1 cellular context compared by ENCODE assay signal in the genomic region with DNA sequence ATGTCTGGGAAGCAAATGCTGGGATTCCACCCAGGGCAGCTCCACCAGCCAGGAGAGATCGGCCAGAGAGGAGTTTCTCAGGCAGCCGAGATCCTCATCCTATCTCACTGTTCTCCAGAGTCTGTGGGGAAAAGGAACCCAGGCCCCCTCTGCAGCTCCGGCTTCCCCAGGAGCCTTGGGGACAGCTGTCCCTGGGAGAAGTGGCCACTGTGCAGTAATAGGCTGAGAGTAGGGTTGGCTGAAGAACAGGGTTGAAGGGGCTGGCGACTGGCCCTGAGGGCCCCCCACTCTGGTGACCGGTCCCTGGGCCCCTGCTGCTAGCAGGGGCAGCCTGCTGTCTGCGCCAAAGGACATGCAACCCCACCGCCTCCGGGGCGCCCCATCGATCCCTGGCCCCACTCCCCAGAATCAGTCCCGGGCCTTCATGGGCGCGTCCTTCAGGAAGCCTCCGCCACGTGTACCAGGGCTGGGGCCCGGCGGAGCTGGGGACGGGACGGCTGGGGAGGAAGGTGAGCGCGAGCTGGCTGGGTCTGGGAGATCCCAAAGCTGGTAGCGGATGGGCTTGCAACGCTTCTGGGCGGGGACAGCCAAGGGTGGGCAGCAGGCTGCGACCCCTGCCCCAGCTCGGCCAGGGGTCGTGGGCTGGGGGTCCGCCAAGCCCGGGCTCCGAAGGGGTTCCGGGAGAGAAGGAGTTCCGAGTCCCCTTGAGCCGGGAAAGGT.
TF ChIP-seq lines count a peak whose summit lies in the region.

No MANE protein-coding gene starts in this region.

TF ChIP-seq in HepG2, 621 proteins besides CTCF, POLR2A, EP300 and RAD21 (continued from another document and continues in another):
- TF ChIP-seq ZBTB10 (CRISPR knock-in tag; IDR thresholded peaks at IDR 0.05; ENCODE audit: borderline replicate concordance) (peak; percentile 37; the same call in 1 of the 2 replicates), MAX (IDR thresholded peaks at IDR 0.05) (peak; percentile 68), MYC (CRISPR knock-in tag; IDR thresholded peaks at IDR 0.05; ENCODE audit: borderline replicate concordance) (peak; percentile 61; the same call in 1 of the 2 replicates), KLF16 (CRISPR knock-in tag; IDR thresholded peaks at IDR 0.05) (peak in 1 of 2 experiments; percentile 32; a peak in 1 of 4 replicates), NFATC3 (CRISPR knock-in tag; IDR thresholded peaks at IDR 0.05) (0 out of 2 replicates have a peak, but pooled peaks have one; percentile 7), ZNF737 (CRISPR knock-in tag; IDR thresholded peaks at IDR 0.05; ENCODE audit: borderline replicate concordance) (no peak), IRF9 (CRISPR knock-in tag; IDR thresholded peaks at IDR 0.05; ENCODE audit: borderline replicate concordance) (no peak), TFDP2 (CRISPR knock-in tag; IDR thresholded peaks at IDR 0.05) (peak; percentile 40; the same call in 1 of the 2 replicates), ZNF639 (CRISPR knock-in tag; conservative IDR thresholded peaks at IDR 0.05) (no peak), TFDP1 (CRISPR knock-in tag; IDR thresholded peaks at IDR 0.05; ENCODE audit: borderline replicate concordance) (peak; percentile 40; the same call in 1 of the 2 replicates), ZC3H13 (CRISPR knock-in tag; IDR thresholded peaks at IDR 0.05) (peak; percentile 18; the same call in 1 of the 2 replicates), YEATS2 (CRISPR knock-in tag; IDR thresholded peaks at IDR 0.05; ENCODE audit: borderline replicate concordance) (peak; percentile 30; the same call in 1 of the 2 replicates), BORCS8-MEF2B (CRISPR knock-in tag; IDR thresholded peaks at IDR 0.05) (peak; percentile 63; the same call in 1 of the 2 replicates), SNAPC2 (CRISPR knock-in tag; IDR thresholded peaks at IDR 0.05) (peak; percentile 60; the same call in 1 of the 2 replicates), ZNF772 (CRISPR knock-in tag; IDR thresholded peaks at IDR 0.05) (0 out of 2 replicates have a peak, but pooled peaks have one; percentile 31), ZNF580 (CRISPR knock-in tag; IDR thresholded peaks at IDR 0.05; ENCODE audit: borderline replicate concordance, low read depth) (0 out of 2 replicates have a peak, but pooled peaks have one; percentile 24), MXI1 (IDR thresholded peaks at IDR 0.05; ENCODE audit: borderline replicate concordance, low read depth, low read length) (peak; percentile 53; the same call in 1 of the 3 replicates), RBFOX2 (IDR thresholded peaks at IDR 0.05; ENCODE audit: low read depth, low read length) (peak; percentile 66), ZNF850 (CRISPR knock-in tag; conservative IDR thresholded peaks at IDR 0.05) (no peak), ZNF274 (CRISPR knock-in tag; IDR thresholded peaks at IDR 0.05) (peak; percentile 53; the same call in 1 of the 2 replicates)
- TF ChIP-seq, protein P1, sequence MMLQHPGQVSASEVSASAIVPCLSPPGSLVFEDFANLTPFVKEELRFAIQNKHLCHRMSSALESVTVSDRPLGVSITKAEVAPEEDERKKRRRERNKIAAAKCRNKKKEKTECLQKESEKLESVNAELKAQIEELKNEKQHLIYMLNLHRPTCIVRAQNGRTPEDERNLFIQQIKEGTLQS (CRISPR knock-in tag; IDR thresholded peaks at IDR 0.05): peak; percentile 23; the same call in 1 of the 2 replicates
- TF ChIP-seq, protein P2, sequence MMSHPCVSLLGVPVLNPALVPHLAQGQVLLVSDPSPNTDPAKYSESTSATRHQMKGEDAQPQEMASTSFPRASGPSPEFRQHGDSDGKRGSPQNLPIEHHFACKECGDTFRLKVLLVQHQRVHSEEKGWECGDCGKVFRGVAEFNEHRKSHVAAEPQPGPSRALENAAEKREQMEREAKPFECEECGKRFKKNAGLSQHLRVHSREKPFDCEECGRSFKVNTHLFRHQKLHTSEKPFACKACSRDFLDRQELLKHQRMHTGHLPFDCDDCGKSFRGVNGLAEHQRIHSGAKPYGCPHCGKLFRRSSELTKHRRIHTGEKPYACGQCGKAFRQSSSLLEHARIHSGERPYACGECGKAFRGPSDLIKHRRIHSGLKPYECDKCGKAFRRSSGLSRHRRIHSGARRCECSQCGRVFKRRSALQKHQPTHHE (CRISPR knock-in tag; IDR thresholded peaks at IDR 0.05; ENCODE audit: borderline replicate concordance): 0 out of 2 replicates have a peak, but pooled peaks have one; percentile 32
- TF ChIP-seq, protein P3, sequence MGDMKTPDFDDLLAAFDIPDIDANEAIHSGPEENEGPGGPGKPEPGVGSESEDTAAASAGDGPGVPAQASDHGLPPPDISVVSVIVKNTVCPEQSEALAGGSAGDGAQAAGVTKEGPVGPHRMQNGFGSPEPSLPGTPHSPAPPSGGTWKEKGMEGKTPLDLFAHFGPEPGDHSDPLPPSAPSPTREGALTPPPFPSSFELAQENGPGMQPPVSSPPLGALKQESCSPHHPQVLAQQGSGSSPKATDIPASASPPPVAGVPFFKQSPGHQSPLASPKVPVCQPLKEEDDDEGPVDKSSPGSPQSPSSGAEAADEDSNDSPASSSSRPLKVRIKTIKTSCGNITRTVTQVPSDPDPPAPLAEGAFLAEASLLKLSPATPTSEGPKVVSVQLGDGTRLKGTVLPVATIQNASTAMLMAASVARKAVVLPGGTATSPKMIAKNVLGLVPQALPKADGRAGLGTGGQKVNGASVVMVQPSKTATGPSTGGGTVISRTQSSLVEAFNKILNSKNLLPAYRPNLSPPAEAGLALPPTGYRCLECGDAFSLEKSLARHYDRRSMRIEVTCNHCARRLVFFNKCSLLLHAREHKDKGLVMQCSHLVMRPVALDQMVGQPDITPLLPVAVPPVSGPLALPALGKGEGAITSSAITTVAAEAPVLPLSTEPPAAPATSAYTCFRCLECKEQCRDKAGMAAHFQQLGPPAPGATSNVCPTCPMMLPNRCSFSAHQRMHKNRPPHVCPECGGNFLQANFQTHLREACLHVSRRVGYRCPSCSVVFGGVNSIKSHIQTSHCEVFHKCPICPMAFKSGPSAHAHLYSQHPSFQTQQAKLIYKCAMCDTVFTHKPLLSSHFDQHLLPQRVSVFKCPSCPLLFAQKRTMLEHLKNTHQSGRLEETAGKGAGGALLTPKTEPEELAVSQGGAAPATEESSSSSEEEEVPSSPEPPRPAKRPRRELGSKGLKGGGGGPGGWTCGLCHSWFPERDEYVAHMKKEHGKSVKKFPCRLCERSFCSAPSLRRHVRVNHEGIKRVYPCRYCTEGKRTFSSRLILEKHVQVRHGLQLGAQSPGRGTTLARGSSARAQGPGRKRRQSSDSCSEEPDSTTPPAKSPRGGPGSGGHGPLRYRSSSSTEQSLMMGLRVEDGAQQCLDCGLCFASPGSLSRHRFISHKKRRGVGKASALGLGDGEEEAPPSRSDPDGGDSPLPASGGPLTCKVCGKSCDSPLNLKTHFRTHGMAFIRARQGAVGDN (CRISPR knock-in tag; IDR thresholded peaks at IDR 0.05): peak; percentile 71
- TF ChIP-seq, protein P4, sequence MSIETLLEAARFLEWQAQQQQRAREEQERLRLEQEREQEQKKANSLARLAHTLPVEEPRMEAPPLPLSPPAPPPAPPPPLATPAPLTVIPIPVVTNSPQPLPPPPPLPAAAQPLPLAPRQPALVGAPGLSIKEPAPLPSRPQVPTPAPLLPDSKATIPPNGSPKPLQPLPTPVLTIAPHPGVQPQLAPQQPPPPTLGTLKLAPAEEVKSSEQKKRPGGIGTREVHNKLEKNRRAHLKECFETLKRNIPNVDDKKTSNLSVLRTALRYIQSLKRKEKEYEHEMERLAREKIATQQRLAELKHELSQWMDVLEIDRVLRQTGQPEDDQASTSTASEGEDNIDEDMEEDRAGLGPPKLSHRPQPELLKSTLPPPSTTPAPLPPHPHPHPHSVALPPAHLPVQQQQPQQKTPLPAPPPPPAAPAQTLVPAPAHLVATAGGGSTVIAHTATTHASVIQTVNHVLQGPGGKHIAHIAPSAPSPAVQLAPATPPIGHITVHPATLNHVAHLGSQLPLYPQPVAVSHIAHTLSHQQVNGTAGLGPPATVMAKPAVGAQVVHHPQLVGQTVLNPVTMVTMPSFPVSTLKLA (IDR thresholded peaks at IDR 0.05): 0 out of 2 replicates have a peak, but pooled peaks have one; percentile 13
- TF ChIP-seq, protein P5, sequence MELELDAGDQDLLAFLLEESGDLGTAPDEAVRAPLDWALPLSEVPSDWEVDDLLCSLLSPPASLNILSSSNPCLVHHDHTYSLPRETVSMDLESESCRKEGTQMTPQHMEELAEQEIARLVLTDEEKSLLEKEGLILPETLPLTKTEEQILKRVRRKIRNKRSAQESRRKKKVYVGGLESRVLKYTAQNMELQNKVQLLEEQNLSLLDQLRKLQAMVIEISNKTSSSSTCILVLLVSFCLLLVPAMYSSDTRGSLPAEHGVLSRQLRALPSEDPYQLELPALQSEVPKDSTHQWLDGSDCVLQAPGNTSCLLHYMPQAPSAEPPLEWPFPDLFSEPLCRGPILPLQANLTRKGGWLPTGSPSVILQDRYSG (CRISPR knock-in tag; IDR thresholded peaks at IDR 0.05): no peak
- TF ChIP-seq, protein P6, sequence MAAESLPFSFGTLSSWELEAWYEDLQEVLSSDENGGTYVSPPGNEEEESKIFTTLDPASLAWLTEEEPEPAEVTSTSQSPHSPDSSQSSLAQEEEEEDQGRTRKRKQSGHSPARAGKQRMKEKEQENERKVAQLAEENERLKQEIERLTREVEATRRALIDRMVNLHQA (CRISPR knock-in tag; IDR thresholded peaks at IDR 0.05): no peak
